13 cellular contexts compared by ENCODE assay signal in genomic region chr3:167653750-167654149, GRCh38. TPM values are rescaled to one million over a fixed set of nuclear protein-coding genes. Genes with fewer than 3 reads are reported as not detected.
DNase-seq lines count a peak whose midpoint lies in the region; ATAC-seq and TF ChIP-seq lines count a peak whose summit lies in the region.
"Had no signal": no experiment of that assay in that cellular context is flagged by ENCODE, and none has a peak within 500 bp of the region (broad histone marks: within the 10 kb centered on the region; RNA-seq: fewer than 3 reads in every experiment).

TSS of gene WDR49 (minus strand) at chr3:167653942. CDS start at chr3:167653425, 517 bp downstream.

- peak within 1 kb of the TSS; percentile 53 for H3K27ac ChIP-seq in lower lobe of right lung
- H3K27ac ChIP-seq: VCaP had no signal

- peak within 1 kb of the TSS; percentile 20 for H3K4me3 Mint-ChIP-seq in WTC11
- no peak within 1 kb of the TSS for H3K4me3 Mint-ChIP-seq in stimulated activated effector memory CD8-positive, alpha-beta T cell treated with anti-CD3 and anti-CD28 coated beads, Interleukin-12 subunit alpha, Interleukin-12 subunit beta, amount 100 ng/mL, for 72 hours

- ATAC-seq in HG03432 (IDR thresholded peaks at IDR 0.05; ENCODE audit: unreplicated experiment) (peak; percentile 58), WTC11 (peak; percentile 83), lower lobe of right lung (peak; percentile 89)
- no peak for ATAC-seq in stimulated activated effector memory CD8-positive, alpha-beta T cell treated with anti-CD3 and anti-CD28 coated beads, Interleukin-12 subunit alpha, Interleukin-12 subunit beta, amount 100 ng/mL, for 72 hours

- CTCF ChIA-PET in WTC11 (lab: Charles Lee) = interaction anchor here (1.0 to 1.5 kb wide), 2 partner anchors 88 to 274 kb away, joined by 3 read pairs; partner anchors contain the start of gene ZBBX

- TF ChIP-seq CTCF in GM12865 (IDR thresholded peaks at IDR 0.05; ENCODE audit: insufficient read depth, low read depth, low read length, missing control alignments) (no peak), WTC11 (IDR thresholded peaks at IDR 0.05) (no peak), lower lobe of right lung (IDR thresholded peaks at IDR 0.05) (no peak)

- H3K36me3 ChIP-seq in lower lobe of right lung = no peaks in the 10 kb centered on the region

- H3K9me3 ChIP-seq in lower lobe of right lung = no peaks in the 10 kb centered on the region

- peak within 1 kb of the TSS; percentile 99 for H3K27ac Mint-ChIP-seq in WTC11
- no peak within 1 kb of the TSS for H3K27ac Mint-ChIP-seq in stimulated activated effector memory CD8-positive, alpha-beta T cell treated with anti-CD3 and anti-CD28 coated beads, Interleukin-12 subunit alpha, Interleukin-12 subunit beta, amount 100 ng/mL, for 72 hours

- DNase-seq in GM12865 (ENCODE audit: low read depth) (peak; percentile 15), WTC11 (ENCODE audit: low spot score) (no peak), lower lobe of right lung (no peak), mucosa of gallbladder (ENCODE audit: low spot score) (no peak), SKM-1 (lab: John Stamatoyannopoulos, UW; ENCODE audit: unreplicated experiment) (no peak), cortex of kidney (lab: John Stamatoyannopoulos, UW) (no peak)
- DNase-seq in stimulated activated effector memory CD8-positive, alpha-beta T cell treated with anti-CD3 and anti-CD28 coated beads, Interleukin-12 subunit alpha, Interleukin-12 subunit beta, amount 100 ng/mL, for 72 hours (ENCODE audit: low spot score in 2 of 2) = no peak
- DNase-seq: DND-41; stimulated activated CD4-positive, alpha-beta T cell treated with anti-CD3 and anti-CD28 coated beads, Interleukin-4, amount 100 ng/mL, for 24 hours had no signal

- H3K27me3 Mint-ChIP-seq in WTC11 (ENCODE audit: low read depth) = no peaks in the 10 kb centered on the region

- peaks cover 9% of the 10 kb centered on the region for H3K9me3 Mint-ChIP-seq in WTC11
- no peaks in the 10 kb centered on the region for H3K9me3 Mint-ChIP-seq in stimulated activated effector memory CD8-positive, alpha-beta T cell treated with anti-CD3 and anti-CD28 coated beads, Interleukin-12 subunit alpha, Interleukin-12 subunit beta, amount 100 ng/mL, for 72 hours

- H3K4me3 ChIP-seq in GM12865 (ENCODE audit: low read depth, low read length) (no peak within 1 kb of the TSS), lower lobe of right lung (peak within 1 kb of the TSS; percentile 25)

- peaks cover 39% of the 10 kb centered on the region for H3K4me1 Mint-ChIP-seq in WTC11
- H3K4me1 Mint-ChIP-seq in stimulated activated effector memory CD8-positive, alpha-beta T cell treated with anti-CD3 and anti-CD28 coated beads, Interleukin-12 subunit alpha, Interleukin-12 subunit beta, amount 100 ng/mL, for 72 hours = no peaks in the 10 kb centered on the region

- POLR2A ChIA-PET in WTC11 (lab: Charles Lee) = no interaction called here

- no peaks in the 10 kb centered on the region for H3K36me3 Mint-ChIP-seq in WTC11
- no peaks in the 10 kb centered on the region for H3K36me3 Mint-ChIP-seq in stimulated activated effector memory CD8-positive, alpha-beta T cell treated with anti-CD3 and anti-CD28 coated beads, Interleukin-12 subunit alpha, Interleukin-12 subunit beta, amount 100 ng/mL, for 72 hours

- no peaks in the 10 kb centered on the region for H3K27me3 ChIP-seq in lower lobe of right lung (ENCODE audit: low read depth)

- H3K4me1 ChIP-seq in lower lobe of right lung = no peaks in the 10 kb centered on the region

- intact Hi-C loops in lower lobe of right lung (cut with DNase I) = no loop called here

TF ChIP-seq in WTC11, 78 proteins besides CTCF, POLR2A, EP300 and RAD21 (continues in another document):
- TF ChIP-seq ZNF121 (CRISPR knock-in tag; IDR thresholded peaks at IDR 0.05) (no peak), ZNF281 (CRISPR knock-in tag; IDR thresholded peaks at IDR 0.05) (no peak), PREB (CRISPR knock-in tag; IDR thresholded peaks at IDR 0.05; ENCODE audit: borderline replicate concordance) (no peak), CBFB (CRISPR knock-in tag; IDR thresholded peaks at IDR 0.05; ENCODE audit: low read depth) (no peak), ZNF512 (CRISPR knock-in tag; IDR thresholded peaks at IDR 0.05; ENCODE audit: borderline replicate concordance) (no peak), AFF4 (CRISPR knock-in tag; IDR thresholded peaks at IDR 0.05; ENCODE audit: borderline replicate concordance) (no peak), IRF1 (CRISPR knock-in tag; IDR thresholded peaks at IDR 0.05) (no peak), NR1H2 (CRISPR knock-in tag; IDR thresholded peaks at IDR 0.05) (no peak), ZNF219 (CRISPR knock-in tag; IDR thresholded peaks at IDR 0.05; ENCODE audit: borderline replicate concordance) (no peak)

RNA-seq across cellular contexts. Expression of gene WDR49, which starts in this region (rescaled TPM):
- total RNA-seq in WTC11 (2021) (0.73 to 1.1 TPM (median 0.92 TPM) in 3 replicates), lower lobe of right lung (13.9 TPM), mucosa of gallbladder (0.32 TPM)
- total RNA-seq: chondrocyte, H4 had no signal
